2 cellular contexts compared by ENCODE assay signal in genomic region chr3:172080503-172080902, GRCh38.
TF ChIP-seq lines count a peak whose summit lies in the region.

No MANE protein-coding gene starts in this region.

TF ChIP-seq in IMR-90, 13 proteins besides CTCF, POLR2A, EP300 and RAD21:
- TF ChIP-seq USF2 (IDR thresholded peaks at IDR 0.05; ENCODE audit: low read depth, low read length) (no peak), FOS (IDR thresholded peaks at IDR 0.05; ENCODE audit: low read depth, low read length) (no peak), RCOR1 (IDR thresholded peaks at IDR 0.05; ENCODE audit: insufficient replicate concordance, low read length) (no peak), MAFK (IDR thresholded peaks at IDR 0.05; ENCODE audit: low read depth, low read length) (no peak), CEBPB (IDR thresholded peaks at IDR 0.05; ENCODE audit: low read depth, low read length) (no peak)

TF ChIP-seq in K562, 482 proteins besides CTCF, POLR2A, EP300 and RAD21:
- TF ChIP-seq NBN (IDR thresholded peaks at IDR 0.05; ENCODE audit: low read depth) (no peak), HDAC8 (tag; IDR thresholded peaks at IDR 0.05) (no peak), STAG1 (CRISPR knock-in tag; IDR thresholded peaks at IDR 0.05; ENCODE audit: borderline replicate concordance) (no peak)
TF ChIP-seq in K562: peak in this region for 0.
